17 cellular contexts compared by ENCODE assay signal in the genomic region with DNA sequence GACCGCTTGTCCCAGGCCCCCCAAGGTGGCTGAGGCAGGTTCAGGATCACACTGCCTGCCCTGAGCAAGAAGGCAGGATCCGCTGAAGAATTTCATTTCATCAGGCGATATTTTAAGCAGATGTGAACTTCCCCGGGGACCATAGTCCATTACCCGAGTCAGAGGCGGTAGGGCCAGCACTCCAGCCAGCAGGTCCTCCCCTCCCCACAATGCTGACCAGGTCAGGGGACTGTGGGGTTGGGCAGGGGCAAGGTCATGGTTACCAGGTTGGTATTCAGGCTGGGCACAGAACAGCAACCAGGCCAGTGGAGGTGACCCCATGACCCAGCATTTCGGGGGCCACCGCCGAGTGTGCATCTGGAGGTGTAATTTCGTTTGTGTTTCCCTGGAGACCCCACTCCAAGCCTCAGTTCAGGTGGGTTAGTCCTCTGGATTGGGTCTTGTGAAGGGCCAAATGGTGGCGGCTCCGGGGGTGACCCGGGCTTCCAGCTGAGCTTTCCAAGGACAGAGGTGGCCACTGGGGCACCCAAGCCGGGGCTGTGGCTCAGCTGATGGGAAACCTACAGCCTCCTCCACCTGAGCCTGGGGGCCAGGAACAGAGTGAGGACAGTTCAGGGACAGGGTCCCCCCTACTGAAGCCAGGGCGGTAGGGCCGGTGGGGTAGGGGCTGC. TPM values are rescaled to one million over a fixed set of nuclear protein-coding genes. Genes with fewer than 3 reads are reported as not detected.
DNase-seq lines count a peak whose midpoint lies in the region; ATAC-seq, FAIRE-seq and TF ChIP-seq lines count a peak whose summit lies in the region.
"Had no signal": no experiment of that assay in that cellular context is flagged by ENCODE, and none has a peak within 500 bp of the region (broad histone marks: within the 10 kb centered on the region; RNA-seq: fewer than 3 reads in every experiment).

No MANE protein-coding gene starts in this region.

- WGBS in H1 (ENCODE audit: extremely low coverage in 1 of 2, insufficient coverage in 1 of 2, insufficient read length in 1 of 2, insufficient replicate concordance in 2 of 2, low coverage in 1 of 2, low lambda C conversion rate in 2 of 2, missing lambda C conversion rate in 1 of 2), 2 experiments = 41% methylated on average over 16 of the region's 16 CpGs; no CpG with 5 or more reads in 1 of the 2 experiments
- 26 to 47% (median 39%) methylated on average over 13 to 16 of the region's 16 CpGs for WGBS in stomach, 5 donors

- H2AK5ac ChIP-seq in H1 (ENCODE audit: low read depth, low read length) = no peak overlapping the region

- no peak overlapping the region for H3K23ac ChIP-seq in H1 (ENCODE audit: insufficient read length)

- TF ChIP-seq EP300 in H1 (IDR thresholded peaks at IDR 0.05; ENCODE audit: borderline replicate concordance in 1 of 2, low read depth in 2 of 2, low read length in 2 of 2) = no peak
- no peak for TF ChIP-seq EP300 in stomach (IDR thresholded peaks at IDR 0.05)

- no peaks in the 10 kb centered on the region for H3K4me1 Mint-ChIP-seq in astrocyte (ENCODE audit: low read depth, unreplicated experiment)

- intact Hi-C loops in lower lobe of right lung (cut with DNase I) (no loop called here), stomach (cut with DNase I; ENCODE audit: low total_unique reads) (no loop called here)

- no peaks in the 10 kb centered on the region for H3K36me3 Mint-ChIP-seq in astrocyte (ENCODE audit: low read depth, unreplicated experiment)

- peaks cover 67% of the 10 kb centered on the region for H3K79me2 ChIP-seq in astrocyte (ENCODE audit: insufficient read depth, low read length)
- no peaks in the 10 kb centered on the region for H3K79me2 ChIP-seq in H1 (ENCODE audit: control insufficient read depth in 1 of 2, insufficient read depth in 2 of 2, low read length in 2 of 2)

- no peak overlapping the region for H2BK120ac ChIP-seq in H1 (replicated peaks; ENCODE audit: low read depth, low read length)

- H3K4me3 ChIP-seq in astrocyte (ENCODE audit: insufficient read depth, low read depth, low read length) = peak overlapping the region; percentile 49
- peak overlapping the region in 1 of 4 experiments; percentile 53; a peak in 2 of 8 replicates for H3K4me3 ChIP-seq in H1 (ENCODE audit: extremely low read depth in 1 of 4, insufficient read depth in 2 of 4, low read depth in 3 of 4, low read length in 4 of 4)
- peak overlapping the region; percentile 76 for H3K4me3 ChIP-seq in lower lobe of right lung
- H3K4me3 ChIP-seq in stomach = peak overlapping the region; percentile 64 to 93 (median 84)

- peaks cover 35% of the 10 kb centered on the region for H3K4me1 ChIP-seq in astrocyte (ENCODE audit: insufficient read depth, low read length)
- H3K4me1 ChIP-seq in H1 (replicated peaks in 1 of 4; ENCODE audit: control insufficient read depth in 3 of 4, insufficient read depth in 4 of 4, low read length in 3 of 4) = peaks cover 0 to 49% (median 33%) of the 10 kb centered on the region in 4 experiments; a peak in 6 of 7 replicates
- H3K4me1 ChIP-seq in lower lobe of right lung = peaks cover 44% of the 10 kb centered on the region
- H3K4me1 ChIP-seq in stomach = peaks cover 42 to 80% (median 67%) of the 10 kb centered on the region in 4 donors
- H3K4me1 ChIP-seq: BE2C had no signal

- H3K23me2 ChIP-seq in H1 (ENCODE audit: low read depth, low read length) = peaks cover 13% of the 10 kb centered on the region; the same call in 1 of the 2 replicates

- H3K27me3 ChIP-seq in astrocyte (ENCODE audit: insufficient read depth, low read length) (peaks cover 8% of the 10 kb centered on the region), H1 (replicated peaks in 1 of 4; ENCODE audit: control insufficient read depth in 3 of 4, extremely low read depth in 1 of 4, insufficient read depth in 3 of 4, low read length in 3 of 4) (peaks cover 69 to 92% (median 80%) of the 10 kb centered on the region in 4 experiments), lower lobe of right lung (ENCODE audit: low read depth) (peaks cover 86% of the 10 kb centered on the region), stomach (peaks cover 15 to 95% (median 48%) of the 10 kb centered on the region in 3 donors)

- H3K56ac ChIP-seq in H1 (replicated peaks; ENCODE audit: insufficient read length, low read depth, low read length) = no peak overlapping the region

- no peaks in the 10 kb centered on the region for H3K9me3 Mint-ChIP-seq in astrocyte (ENCODE audit: unreplicated experiment)
- H3K9me3 Mint-ChIP-seq: activated T-cell treated with anti-CD3 and anti-CD28 coated beads, Interleukin-2, amount 50 U/mL, for 24 hours; T-helper 1 cell treated with Interleukin-12 subunit alpha and Interleukin-12 subunit beta and Interleukin-4 antibody, amounts not matched to agents 30 μg/mL and 1 μg/mL, for 36 hours had no signal

- CTCF ChIA-PET in H1 (lab: Charles Lee; ENCODE audit: partially characterized antibody) = interaction anchor here (0.6 to 1.2 kb wide), 9 partner anchors 101 to 792 kb away, joined by 3 to 4 read pairs (median 3); no protein-coding TSS in a partner anchor

- H2BK5ac ChIP-seq in H1 (ENCODE audit: low read depth, low read length) = peak overlapping the region; percentile 52; the same call in 1 of the 2 replicates

- H4K5ac ChIP-seq in H1 (ENCODE audit: insufficient read length, low read depth, low read length) = no peak overlapping the region

- no peak for FAIRE-seq in astrocyte (lab: Jason Lieb, UNC)
- no peak for FAIRE-seq in H1 (lab: Jason Lieb, UNC)

- H2BK20ac ChIP-seq in H1 (ENCODE audit: low read length) = no peak overlapping the region

- peak overlapping the region; percentile 12 for H4K91ac ChIP-seq in H1 (replicated peaks; ENCODE audit: insufficient read length, low read length)

- H3K4me2 ChIP-seq in astrocyte (ENCODE audit: low read length) (peak overlapping the region; percentile 86), H1 (ENCODE audit: insufficient read depth in 1 of 2, low read depth in 2 of 2, low read length in 2 of 2) (peak overlapping the region; percentile 75; a peak in 3 of 4 replicates)

- POLR2A ChIA-PET in H1 (lab: Charles Lee; ENCODE audit: partially characterized antibody) = no interaction called here

- H3K14ac ChIP-seq in H1 (ENCODE audit: insufficient read length) = no peak overlapping the region

- H3K9me3 ChIP-seq in astrocyte (ENCODE audit: insufficient read depth, low read depth, low read length) = no peaks in the 10 kb centered on the region
- no peaks in the 10 kb centered on the region; a peak in 1 of 4 replicates for H3K9me3 ChIP-seq in H1 (ENCODE audit: insufficient read depth in 2 of 2, low read depth in 1 of 2, low read length in 1 of 2)
- H3K9me3 ChIP-seq in lower lobe of right lung = no peaks in the 10 kb centered on the region
- H3K9me3 ChIP-seq in stomach = no peaks in the 10 kb centered on the region
- H3K9me3 ChIP-seq: BE2C, neutrophil had no signal

- H3K9ac ChIP-seq in astrocyte (ENCODE audit: low read length) (peak overlapping the region; percentile 69), H1 (replicated peaks in 1 of 4; ENCODE audit: extremely low read depth in 1 of 4, low read depth in 3 of 4, low read length in 3 of 4) (no peak overlapping the region)

- no peak overlapping the region; the same call in 1 of the 2 replicates for H4K8ac ChIP-seq in H1 (ENCODE audit: extremely low read depth, insufficient read depth, low read length)

- DNase-seq in astrocyte (ENCODE audit: low read depth) (no peak), H1 (ENCODE audit: low read depth in 1 of 2, low spot score in 2 of 2) (no peak), lower lobe of right lung (peak; percentile 44), stomach (no peak), islet precursor cell (no peak), activated T-cell treated with anti-CD3 and anti-CD28 coated beads for 4 hours (no peak), NCI-H1930 (lab: John Stamatoyannopoulos, UW) (no peak), AG20443 (ENCODE audit: low spot score) (no peak)
- DNase-seq: activated CD4-positive, alpha-beta T cell treated with anti-CD3 and anti-CD28 coated beads for 1 hour; activated T-cell treated with anti-CD3 and anti-CD28 coated beads, Interleukin-2, amount 50 U/mL, for 24 hours; BE2C; NCI-H2029 treated with DMSO at 0.1 percent for 48 hours; NCI-H69 had no signal

- TF ChIP-seq RAD21 in H1 (IDR thresholded peaks at IDR 0.05 in 1 of 2, conservative IDR thresholded peaks at IDR 0.05 in 1 of 2; ENCODE audit: low read depth in 2 of 2, low read length in 2 of 2) = no peak

- H4K20me1 ChIP-seq in astrocyte (ENCODE audit: insufficient read depth, low read length) = peaks cover 30% of the 10 kb centered on the region
- peaks cover 9 to 16% of the 10 kb centered on the region in 2 experiments for H4K20me1 ChIP-seq in H1 (replicated peaks in 1 of 2; ENCODE audit: control insufficient read depth in 1 of 2, insufficient read depth in 2 of 2, low read length in 2 of 2)

- peak overlapping the region; percentile 32 for H3K18ac ChIP-seq in H1 (ENCODE audit: extremely low read depth, low read length)

- H3K4ac ChIP-seq in H1 (replicated peaks; ENCODE audit: insufficient read length, low read depth, low read length) = no peak overlapping the region

- H2BK15ac ChIP-seq in H1 (ENCODE audit: low read length) = no peak overlapping the region

- H3K27ac ChIP-seq in astrocyte (ENCODE audit: low read depth, low read length) (peak overlapping the region; percentile 38), H1 (ENCODE audit: low read depth, low read length) (no peak overlapping the region), lower lobe of right lung (peak overlapping the region; percentile 76), stomach (peak overlapping the region; percentile 93 to 97 (median 94))
- H3K27ac ChIP-seq: neutrophil had no signal

- H3K36me3 ChIP-seq in astrocyte (ENCODE audit: insufficient read depth, low read length) = no peaks in the 10 kb centered on the region
- H3K36me3 ChIP-seq in H1 (ENCODE audit: control insufficient read depth in 2 of 4, insufficient read depth in 4 of 4, low read length in 3 of 4) = peaks cover 0 to 18% (median 0%) of the 10 kb centered on the region in 4 experiments; a peak in 1 of 8 replicates
- no peaks in the 10 kb centered on the region for H3K36me3 ChIP-seq in lower lobe of right lung
- H3K36me3 ChIP-seq in stomach = no peaks in the 10 kb centered on the region
- H3K36me3 ChIP-seq: BE2C, neutrophil had no signal

- peak overlapping the region; percentile 24 for H2AFZ ChIP-seq in astrocyte (ENCODE audit: low read depth, low read length)
- H2AFZ ChIP-seq in H1 (ENCODE audit: low read length) = no peak overlapping the region

- TF ChIP-seq CTCF in astrocyte (IDR thresholded peaks at IDR 0.05; ENCODE audit: insufficient read depth, low read depth, low read length) (no peak), H1 (IDR thresholded peaks at IDR 0.05; ENCODE audit: control extremely low read depth in 1 of 3, insufficient read depth in 1 of 3, low read depth in 1 of 3, low read length in 3 of 3) (no peak), lower lobe of right lung (IDR thresholded peaks at IDR 0.05) (no peak), stomach (IDR thresholded peaks at IDR 0.05) (no peak)

- H3K27ac Mint-ChIP-seq in astrocyte (ENCODE audit: unreplicated experiment) = no peak overlapping the region
- H3K27ac Mint-ChIP-seq: activated T-cell treated with anti-CD3 and anti-CD28 coated beads, Interleukin-2, amount 50 U/mL, for 24 hours; T-helper 1 cell treated with Interleukin-12 subunit alpha and Interleukin-12 subunit beta and Interleukin-4 antibody, amounts not matched to agents 30 μg/mL and 1 μg/mL, for 36 hours had no signal

- peaks cover 42% of the 10 kb centered on the region for H3K27me3 Mint-ChIP-seq in astrocyte (ENCODE audit: low read depth, unreplicated experiment)

- H2BK12ac ChIP-seq in H1 (ENCODE audit: low read depth, low read length) = peak overlapping the region; percentile 50; the same call in 1 of the 2 replicates

- no peaks in the 10 kb centered on the region for H3K79me1 ChIP-seq in H1 (ENCODE audit: low read depth, low read length)

- H3K4me3 Mint-ChIP-seq in astrocyte (ENCODE audit: unreplicated experiment) = no peak overlapping the region
- H3K4me3 Mint-ChIP-seq: T-helper 1 cell treated with Interleukin-12 subunit alpha and Interleukin-12 subunit beta and Interleukin-4 antibody, amounts not matched to agents 30 μg/mL and 1 μg/mL, for 36 hours had no signal

- no peak for ATAC-seq in lower lobe of right lung

- TF ChIP-seq POLR2A in H1 (IDR thresholded peaks at IDR 0.05; ENCODE audit: control extremely low read depth in 1 of 2, low read depth in 2 of 2, low read length in 2 of 2) (no peak), stomach (IDR thresholded peaks at IDR 0.05) (no peak)

RNA-seq across cellular contexts. Expression of a gene that starts 2.6 kb away (rescaled TPM):
- total RNA-seq in astrocyte (0.43 and 1.5 TPM in 2 replicates), lower lobe of right lung (19.2 TPM), stomach (100 to 1,000 TPM in 2 of 5 donors, 10 to 100 TPM in 2, under 1 TPM in 1; 0.29 to 222 (median 32.2) TPM)
- total RNA-seq in H1 (2021; fragmentation: NEBNext Ultra II Directional; extraction: Animal tissue kit (Norgen Biotek cat#: 25700)) = 0.43 and 0.46 TPM in 2 replicates
- polyA plus RNA-seq in H1 (2011; rRNA removed) (0.38 and 0.39 TPM in 2 replicates), stomach (1 to 10 TPM; 2.4 to 8.2 (median 7.0) TPM)
- 0.54 TPM for polyA plus RNA-seq in H1 (2011; cell fraction: cytosol; rRNA removed)
- polyA plus RNA-seq in H1 (2011; cell fraction: nucleus; rRNA removed) = 1.1 TPM
- 0.25 to 0.69 TPM (median 0.53 TPM) in 4 replicates for polyA plus RNA-seq in H1 (2012, experiment 1 of 2)
- polyA plus RNA-seq in H1 (2012, experiment 2 of 2) = 0.14 TPM
- 0.18 TPM for polyA plus RNA-seq in H1 (2013, experiment 1 of 2)
- 0.26 TPM for polyA plus RNA-seq in H1 (2013, experiment 2 of 2)
- polyA minus RNA-seq in H1 (2011; rRNA and poly(A)+ RNA removed) = 0.13 and 0.24 TPM in 2 replicates
- 0.15 TPM for polyA minus RNA-seq in H1 (2011; cell fraction: cytosol; rRNA and poly(A)+ RNA removed)
- 1.2 TPM for polyA minus RNA-seq in H1 (2011; cell fraction: nucleus; rRNA and poly(A)+ RNA removed)
- total RNA-seq: M059J had no signal

RNA-seq across cellular contexts. Expression of a gene that starts 50.4 kb away (rescaled TPM):
- total RNA-seq in astrocyte (not detected in 2 replicates), lower lobe of right lung (not detected), stomach (not detected)
- total RNA-seq in H1 (2021; fragmentation: NEBNext Ultra II Directional; extraction: Animal tissue kit (Norgen Biotek cat#: 25700)) = not detected in 2 replicates
- polyA plus RNA-seq in H1 (2011; rRNA removed) (not detected in 2 replicates), stomach (not detected)
- not detected for polyA plus RNA-seq in H1 (2011; cell fraction: cytosol; rRNA removed)
- polyA plus RNA-seq in H1 (2011; cell fraction: nucleus; rRNA removed) = not detected
- not detected in 4 replicates for polyA plus RNA-seq in H1 (2012, experiment 1 of 2)
- polyA plus RNA-seq in H1 (2012, experiment 2 of 2) = 0.12 TPM
- polyA plus RNA-seq in H1 (2013, experiment 1 of 2) = not detected
- polyA plus RNA-seq in H1 (2013, experiment 2 of 2) = not detected
- not detected in 2 replicates for polyA minus RNA-seq in H1 (2011; rRNA and poly(A)+ RNA removed)
- polyA minus RNA-seq in H1 (2011; cell fraction: cytosol; rRNA and poly(A)+ RNA removed) = not detected
- polyA minus RNA-seq in H1 (2011; cell fraction: nucleus; rRNA and poly(A)+ RNA removed) = not detected
- total RNA-seq: M059J had no signal
- polyA plus RNA-seq: thymus had no signal
